1 cellular context compared by ENCODE assay signal in the genomic region with DNA sequence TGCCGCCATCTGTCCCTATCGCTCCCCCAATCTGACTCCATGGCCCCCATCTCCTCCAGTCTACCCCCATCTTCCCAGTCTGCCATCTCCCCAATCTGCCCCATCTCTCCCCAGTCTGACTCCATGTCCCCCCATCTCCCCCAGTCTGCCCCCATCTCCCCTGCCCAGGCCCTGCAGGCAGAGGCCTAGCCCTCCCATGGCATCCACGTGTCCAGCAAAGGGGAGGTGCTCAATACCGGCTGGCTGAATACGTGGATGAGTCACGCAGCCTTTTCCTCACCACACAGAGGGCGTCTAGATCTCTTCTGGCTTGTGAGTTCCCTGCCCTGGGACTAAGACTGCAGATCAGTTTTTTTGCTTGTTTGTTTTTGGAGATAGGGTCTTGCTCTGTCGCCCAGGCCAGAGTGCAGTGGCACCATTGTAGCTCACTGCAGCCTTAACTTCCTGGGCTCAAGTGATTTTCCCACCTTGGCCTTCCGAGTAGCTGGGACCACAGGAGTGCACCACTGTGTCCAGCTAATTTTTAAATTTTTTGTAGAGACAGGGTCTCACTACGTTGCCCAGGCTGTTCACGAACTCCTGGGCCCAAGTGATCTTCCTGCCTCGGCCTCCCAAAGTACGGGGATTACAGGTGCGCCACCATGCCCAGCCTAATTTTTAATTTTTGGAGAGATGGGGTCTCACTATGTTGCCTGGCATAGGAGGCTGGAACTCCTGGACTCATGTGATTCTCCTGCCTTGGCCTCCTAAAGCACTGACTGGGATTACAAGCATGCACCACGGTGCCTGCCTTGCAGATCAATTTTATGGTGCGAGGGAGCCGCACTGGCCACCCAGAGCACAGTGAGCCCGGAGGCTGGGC.
TF ChIP-seq lines count a peak whose summit lies in the region.

No MANE protein-coding gene starts in this region.

TF ChIP-seq in GM12878, 131 proteins besides CTCF, POLR2A, EP300 and RAD21:
- TF ChIP-seq SIX5 (IDR thresholded peaks at IDR 0.05; ENCODE audit: low read depth, low read length, severe bottlenecking) (no peak), HDGF (IDR thresholded peaks at IDR 0.05) (peak; percentile 92), ATF7 (IDR thresholded peaks at IDR 0.05; ENCODE audit: low read depth) (peak; percentile 37), STAT1 (conservative IDR thresholded peaks at IDR 0.05) (no peak), MAX (IDR thresholded peaks at IDR 0.05; ENCODE audit: low read depth, low read length) (peak; percentile 74; the same call in 1 of the 2 replicates), USF1 (IDR thresholded peaks at IDR 0.05; ENCODE audit: borderline replicate concordance, extremely low read length, insufficient read depth, low read depth, low read length) (peak; percentile 66), RAD51 (IDR thresholded peaks at IDR 0.05) (peak; percentile 59), RELB (IDR thresholded peaks at IDR 0.05; ENCODE audit: low read depth) (0 out of 2 replicates have a peak, but pooled peaks have one; percentile 24), TAF1 (IDR thresholded peaks at IDR 0.05; ENCODE audit: borderline replicate concordance, low read depth, low read length) (no peak), MTA2 (IDR thresholded peaks at IDR 0.05; ENCODE audit: low read depth) (no peak), POU2F2 (IDR thresholded peaks at IDR 0.05; ENCODE audit: borderline replicate concordance, low read depth, low read length) (peak; percentile 16; the same call in 1 of the 3 replicates), MLLT1 (IDR thresholded peaks at IDR 0.05) (peak; percentile 29), MXI1 (IDR thresholded peaks at IDR 0.05; ENCODE audit: low read depth, low read length) (peak; percentile 78; the same call in 1 of the 2 replicates), POLR2AphosphoS5 (IDR thresholded peaks at IDR 0.05; ENCODE audit: low read length) (peak; percentile 44; the same call in 1 of the 2 replicates), NBN (IDR thresholded peaks at IDR 0.05) (peak; percentile 75), SMAD1 (IDR thresholded peaks at IDR 0.05; ENCODE audit: low read depth, partially characterized antibody) (peak; percentile 60)
